27 cellular contexts compared by ENCODE assay signal in genomic region chr1:203264052-203264501, GRCh38. TPM values are rescaled to one million over a fixed set of nuclear protein-coding genes. Genes with fewer than 3 reads are reported as not detected.
DNase-seq lines count a peak whose midpoint lies in the region; ATAC-seq, FAIRE-seq and TF ChIP-seq lines count a peak whose summit lies in the region.
"Had no signal": no experiment of that assay in that cellular context is flagged by ENCODE, and none has a peak within 500 bp of the region (broad histone marks: within the 10 kb centered on the region; RNA-seq: fewer than 3 reads in every experiment).

No MANE protein-coding gene starts in this region.

- H2AFZ ChIP-seq in GM23338: peak overlapping the region; percentile 72; the same call in 1 of the 2 replicates
- H2AFZ ChIP-seq in mesenchymal stem cell (ENCODE audit: low read depth, low read length): no peak overlapping the region

- no peaks in the 10 kb centered on the region for H3K36me3 Mint-ChIP-seq in GM23338 (ENCODE audit: low read depth)
- H3K36me3 Mint-ChIP-seq in endodermal cell (ENCODE audit: low read depth): no peaks in the 10 kb centered on the region
- H3K36me3 Mint-ChIP-seq: activated naive CD8-positive, alpha-beta T cell treated with anti-CD3 and anti-CD28 coated beads for 36 hours; CD8-positive, alpha-beta memory T cell; naive thymus-derived CD8-positive, alpha-beta T cell had no signal

- H2BK15ac ChIP-seq in mesenchymal stem cell (ENCODE audit: low read depth, poor library complexity, severe bottlenecking): no peak overlapping the region

- no peak overlapping the region for H2AK5ac ChIP-seq in mesenchymal stem cell (ENCODE audit: low read length, severe bottlenecking)

- H3K4me1 ChIP-seq in A549 (peaks cover 7% of the 10 kb centered on the region; the same call in 1 of the 3 replicates), GM23338 (ENCODE audit: insufficient read depth) (no peaks in the 10 kb centered on the region), adipocyte (ENCODE audit: control insufficient read depth, insufficient read depth, low read length) (peaks cover 9% of the 10 kb centered on the region), mesenchymal stem cell (ENCODE audit: control insufficient read depth, insufficient read depth, low read depth, low read length) (peaks cover 6% of the 10 kb centered on the region), endodermal cell (ENCODE audit: control insufficient read depth, insufficient read depth, low read length) (no peaks in the 10 kb centered on the region)

- ATAC-seq in A549: no peak
- no peak for ATAC-seq in GM23338
- ATAC-seq: activated T-helper 17 cell treated with anti-CD3 and anti-CD28 coated beads, Interleukin-2, amount 50 U/mL, for 72 hours; left colon; naive thymus-derived CD8-positive, alpha-beta T cell; Panc1; upper lobe of right lung had no signal

- H3K4me1 Mint-ChIP-seq in GM23338: peaks cover 4% of the 10 kb centered on the region; the same call in 2 of the 3 replicates
- H3K4me1 Mint-ChIP-seq in endodermal cell: peaks cover 13% of the 10 kb centered on the region

- H3K9me2 ChIP-seq in GM23338 (ENCODE audit: insufficient read depth): no peaks in the 10 kb centered on the region

- no peak for TF ChIP-seq EP300 in A549 (IDR thresholded peaks at IDR 0.05)

- H3K14ac ChIP-seq in mesenchymal stem cell (ENCODE audit: low read length in 2 of 2): no peak overlapping the region

- H3K9me3 ChIP-seq in A549: no peaks in the 10 kb centered on the region
- H3K9me3 ChIP-seq in adipocyte (ENCODE audit: control insufficient read depth, low read length): no peaks in the 10 kb centered on the region
- H3K9me3 ChIP-seq in mesenchymal stem cell (ENCODE audit: control insufficient read depth, low read length): no peaks in the 10 kb centered on the region
- H3K9me3 ChIP-seq in endodermal cell (ENCODE audit: control insufficient read depth, low read length): no peaks in the 10 kb centered on the region
- H3K9me3 ChIP-seq: heart left ventricle, right atrium auricular region, upper lobe of right lung had no signal

- H3K9me3 Mint-ChIP-seq in GM23338: no peaks in the 10 kb centered on the region
- no peaks in the 10 kb centered on the region for H3K9me3 Mint-ChIP-seq in endodermal cell
- H3K9me3 Mint-ChIP-seq: activated CD4-positive, alpha-beta T cell treated with anti-CD3 and anti-CD28 coated beads, Interleukin-2, amount 10 ng/mL, durations not matched to agents 24 days and 14 days; activated naive CD8-positive, alpha-beta T cell treated with anti-CD3 and anti-CD28 coated beads for 36 hours; activated T-helper 17 cell treated with anti-CD3 and anti-CD28 coated beads, Interleukin-2, amount 50 U/mL, for 72 hours; CD8-positive, alpha-beta memory T cell; H9; naive thymus-derived CD8-positive, alpha-beta T cell; T-helper 1 cell treated with Interleukin-12 subunit alpha and Interleukin-12 subunit beta and Interleukin-4 antibody, amounts not matched to agents 30 μg/mL and 1 μg/mL, for 36 hours had no signal

- DNase-seq in A549 (ENCODE audit: low read depth in 1 of 2, low spot score in 1 of 2): no peak
- DNase-seq in GM23338 (ENCODE audit: low spot score): no peak
- peak; percentile 20 for DNase-seq in adipocyte (ENCODE audit: low read depth)
- no peak for DNase-seq in mesenchymal stem cell
- no peak for DNase-seq in activated CD4-positive, alpha-beta T cell treated with anti-CD3 and anti-CD28 coated beads for 1 hour
- DNase-seq in NCI-H2107 treated with DMSO at 0.1 percent for 48 hours (lab: John Stamatoyannopoulos, UW; ENCODE audit: unreplicated experiment): no peak
- DNase-seq in endodermal cell: no peak
- DNase-seq in NCI-H69 (lab: John Stamatoyannopoulos, UW): no peak
- DNase-seq: activated CD4-positive, alpha-beta T cell treated with anti-CD3 and anti-CD28 coated beads, Interleukin-2, amount 10 ng/mL, durations not matched to agents 24 days and 14 days; activated naive CD8-positive, alpha-beta T cell treated with anti-CD3 and anti-CD28 coated beads for 36 hours; CD8-positive, alpha-beta memory T cell; DMS153; effector memory CD4-positive, alpha-beta T cell; H9; heart left ventricle; KBM-7; left colon; naive thymus-derived CD8-positive, alpha-beta T cell; NCI-H1048; NCI-H1930; upper lobe of right lung had no signal

- TF ChIP-seq POLR2A in A549 (IDR thresholded peaks at IDR 0.05; ENCODE audit: low read length): no peak

- H3K18ac ChIP-seq in mesenchymal stem cell (ENCODE audit: low read depth in 1 of 2, low read length in 2 of 2): no peak overlapping the region

- H3K4me3 ChIP-seq in A549: no peak overlapping the region
- H3K4me3 ChIP-seq in GM23338: no peak overlapping the region
- H3K4me3 ChIP-seq in adipocyte (ENCODE audit: low read length): no peak overlapping the region
- H3K4me3 ChIP-seq in mesenchymal stem cell (ENCODE audit: insufficient read depth in 1 of 2, low read depth in 1 of 2, low read length in 2 of 2): no peak overlapping the region
- H3K4me3 ChIP-seq in endodermal cell (ENCODE audit: low read length): no peak overlapping the region
- H3K4me3 ChIP-seq: heart left ventricle, right atrium auricular region, upper lobe of right lung had no signal

- H3K4me3 Mint-ChIP-seq in GM23338 (no peak overlapping the region), endodermal cell (no peak overlapping the region)
- H3K4me3 Mint-ChIP-seq: activated CD4-positive, alpha-beta T cell treated with anti-CD3 and anti-CD28 coated beads, Interleukin-2, amount 10 ng/mL, durations not matched to agents 24 days and 14 days; activated naive CD8-positive, alpha-beta T cell treated with anti-CD3 and anti-CD28 coated beads for 36 hours; activated T-helper 17 cell treated with anti-CD3 and anti-CD28 coated beads, Interleukin-2, amount 50 U/mL, for 72 hours; CD8-positive, alpha-beta memory T cell; H9; naive thymus-derived CD8-positive, alpha-beta T cell; T-helper 1 cell treated with Interleukin-12 subunit alpha and Interleukin-12 subunit beta and Interleukin-4 antibody, amounts not matched to agents 30 μg/mL and 1 μg/mL, for 36 hours had no signal

- H4K91ac ChIP-seq in mesenchymal stem cell (ENCODE audit: low read length): no peak overlapping the region

- TF ChIP-seq CTCF in A549 (IDR thresholded peaks at IDR 0.05) (no peak), GM23338 (conservative IDR thresholded peaks at IDR 0.05; ENCODE audit: low read depth in 2 of 2) (no peak), endodermal cell (conservative IDR thresholded peaks at IDR 0.05) (no peak)

- H3K79me2 ChIP-seq in GM23338 (replicated peaks; ENCODE audit: insufficient read depth): no peaks in the 10 kb centered on the region

- H3K27ac Mint-ChIP-seq in GM23338: no peak overlapping the region
- no peak overlapping the region for H3K27ac Mint-ChIP-seq in endodermal cell
- H3K27ac Mint-ChIP-seq: activated CD4-positive, alpha-beta T cell treated with anti-CD3 and anti-CD28 coated beads, Interleukin-2, amount 10 ng/mL, durations not matched to agents 24 days and 14 days; activated naive CD8-positive, alpha-beta T cell treated with anti-CD3 and anti-CD28 coated beads for 36 hours; activated T-helper 17 cell treated with anti-CD3 and anti-CD28 coated beads, Interleukin-2, amount 50 U/mL, for 72 hours; H9; naive thymus-derived CD8-positive, alpha-beta T cell; T-helper 1 cell treated with Interleukin-12 subunit alpha and Interleukin-12 subunit beta and Interleukin-4 antibody, amounts not matched to agents 30 μg/mL and 1 μg/mL, for 36 hours had no signal

- TF ChIP-seq RAD21 in A549 (conservative IDR thresholded peaks at IDR 0.05 in 1 of 2, IDR thresholded peaks at IDR 0.05 in 1 of 2): no peak

- H3K36me3 ChIP-seq in GM23338 (ENCODE audit: insufficient read depth): no peaks in the 10 kb centered on the region
- H3K36me3 ChIP-seq in adipocyte (ENCODE audit: control insufficient read depth, insufficient read depth, low read length, severe bottlenecking): no peaks in the 10 kb centered on the region
- H3K36me3 ChIP-seq in mesenchymal stem cell (ENCODE audit: control insufficient read depth in 1 of 2, insufficient read depth in 2 of 2, low read depth in 1 of 2, low read length in 2 of 2): no peaks in the 10 kb centered on the region
- H3K36me3 ChIP-seq in endodermal cell (ENCODE audit: control insufficient read depth, insufficient read depth, low read length): no peaks in the 10 kb centered on the region
- H3K36me3 ChIP-seq: heart left ventricle, right atrium auricular region, upper lobe of right lung had no signal

- no peak overlapping the region for H2BK12ac ChIP-seq in mesenchymal stem cell (ENCODE audit: low read length in 2 of 2)

- H3K9ac ChIP-seq in adipocyte (ENCODE audit: low read length) (no peak overlapping the region), mesenchymal stem cell (ENCODE audit: low read length) (peak overlapping the region; percentile 58), endodermal cell (ENCODE audit: extremely low read depth, low read length, poor library complexity, severe bottlenecking) (no peak overlapping the region)

- no peaks in the 10 kb centered on the region for H4K20me1 ChIP-seq in GM23338 (replicated peaks; ENCODE audit: insufficient read depth)

- H3K27me3 ChIP-seq in GM23338 (ENCODE audit: insufficient read depth): no peaks in the 10 kb centered on the region
- no peaks in the 10 kb centered on the region for H3K27me3 ChIP-seq in adipocyte (replicated peaks; ENCODE audit: control insufficient read depth, insufficient read depth, low read length)
- H3K27me3 ChIP-seq in mesenchymal stem cell (ENCODE audit: control insufficient read depth in 1 of 2, insufficient read depth in 1 of 2, low read length in 2 of 2): no peaks in the 10 kb centered on the region
- H3K27me3 ChIP-seq in endodermal cell (ENCODE audit: control insufficient read depth, insufficient read depth, low read length, poor library complexity, severe bottlenecking): peaks cover 22% of the 10 kb centered on the region
- H3K27me3 ChIP-seq: heart left ventricle, right atrium auricular region, upper lobe of right lung had no signal

- H3K4ac ChIP-seq in mesenchymal stem cell (ENCODE audit: low read depth in 1 of 2, low read length in 2 of 2): no peak overlapping the region

- H3K4me2 ChIP-seq in A549 (no peak overlapping the region), GM23338 (no peak overlapping the region), mesenchymal stem cell (ENCODE audit: low read length, poor library complexity, severe bottlenecking) (no peak overlapping the region)

- no peaks in the 10 kb centered on the region for H3K79me1 ChIP-seq in mesenchymal stem cell (replicated peaks; ENCODE audit: low read length, poor library complexity, severe bottlenecking)

- no peak overlapping the region for H2BK120ac ChIP-seq in mesenchymal stem cell (ENCODE audit: low read depth, low read length)

- no peaks in the 10 kb centered on the region; the same call in 1 of the 2 replicates for H3F3A ChIP-seq in GM23338 (replicated peaks; ENCODE audit: low read depth)

- no peak overlapping the region for H3K23ac ChIP-seq in mesenchymal stem cell (ENCODE audit: low read length in 2 of 2)

- H3K27me3 Mint-ChIP-seq in GM23338 (ENCODE audit: insufficient read depth, low read depth, poor library complexity) (peaks cover 8% of the 10 kb centered on the region), endodermal cell (ENCODE audit: insufficient read depth) (peaks cover 67% of the 10 kb centered on the region)
- H3K27me3 Mint-ChIP-seq: activated naive CD8-positive, alpha-beta T cell treated with anti-CD3 and anti-CD28 coated beads for 36 hours; activated T-helper 17 cell treated with anti-CD3 and anti-CD28 coated beads, Interleukin-2, amount 50 U/mL, for 72 hours had no signal

- H4K8ac ChIP-seq in mesenchymal stem cell (ENCODE audit: low read length): no peak overlapping the region

- POLR2A ChIA-PET in A549 (lab: Yijun Ruan, JAX): no interaction called here

- no peak overlapping the region for H3K27ac ChIP-seq in A549
- H3K27ac ChIP-seq in GM23338 (ENCODE audit: low read depth): no peak overlapping the region
- H3K27ac ChIP-seq in mesenchymal stem cell (ENCODE audit: low read length, poor library complexity, severe bottlenecking): no peak overlapping the region
- H3K27ac ChIP-seq in endodermal cell (ENCODE audit: low read depth, low read length): no peak overlapping the region
- H3K27ac ChIP-seq: right atrium auricular region, upper lobe of right lung had no signal

- no peak for FAIRE-seq in A549 (lab: Jason Lieb, UNC)
- FAIRE-seq: G401.6 had no signal

- WGBS in A549 (ENCODE audit: missing lambda C conversion rate): 57% methylated on average over 6 of the region's 6 CpGs
- WGBS in mesenchymal stem cell: 85% methylated on average over 6 of the region's 6 CpGs
- WGBS in endodermal cell (ENCODE audit: insufficient coverage in 1 of 2, insufficient read length in 1 of 2), 2 experiments: 90% methylated on average over 3 to 6 of the region's 6 CpGs

- CTCF ChIA-PET in A549 (lab: Yijun Ruan, JAX): interaction anchor here (0.8 to 21.3 kb wide), 7 partner anchors 10 to 224 kb away, joined by 3 to 510 read pairs (median 3); partner anchors contain the start of gene FMOD

- H2BK5ac ChIP-seq in mesenchymal stem cell (ENCODE audit: low read depth, low read length, poor library complexity, severe bottlenecking): no peak overlapping the region

RNA-seq across cellular contexts. Expression of gene CHIT1, which starts 34.6 kb away (rescaled TPM):
- polyA plus RNA-seq in A549 (2011; rRNA removed): not detected in 2 replicates
- polyA plus RNA-seq in A549 (2012; cell fraction: cytosol; rRNA removed): under 0.01 TPM in 1 of 2 replicates, not detected in the other
- polyA plus RNA-seq in A549 (2012; cell fraction: nucleus; rRNA removed): not detected in 2 replicates
- not detected in 3 replicates for polyA plus RNA-seq in A549 (2017; fragmentation: RNase III; extraction: RNeasy Plus Mini Kit Qiagen cat#74134 plus additional on column Dnase treatment)
- polyA minus RNA-seq in A549 (2011; rRNA and poly(A)+ RNA removed): not detected in 2 replicates
- 0.07 TPM in 1 of 2 replicates, not detected in the other for total RNA-seq in GM23338 (2014; rRNA removed; shearing (Covaris generic))
- polyA plus RNA-seq in GM23338 (2016; fragmentation: Nextera tagmentation; extraction: Ambion mirVana): 0.47 and 0.85 TPM in 2 replicates
- polyA plus RNA-seq in mesenchymal stem cell (2013, experiment 1 of 2): under 0.01 TPM
- not detected for polyA plus RNA-seq in mesenchymal stem cell (2013, experiment 2 of 2)
- total RNA-seq in endodermal cell: under 1 TPM in 1 of 2 donors, not detected in 1; 0.07 TPM
- not detected for polyA plus RNA-seq in endodermal cell (2013, experiment 1 of 2)
- polyA plus RNA-seq in endodermal cell (2013, experiment 2 of 2): not detected
- total RNA-seq: H9, osteocyte, right atrium auricular region had no signal
- polyA plus RNA-seq: CD8-positive, alpha-beta memory T cell; heart left ventricle had no signal

RNA-seq across cellular contexts. Expression of gene BTG2, which starts 41.2 kb away (rescaled TPM):
- polyA plus RNA-seq in A549 (2011; rRNA removed) (16.0 and 16.4 TPM in 2 replicates), A549 (2017; fragmentation: RNase III; extraction: RNeasy Plus Mini Kit Qiagen cat#74134 plus additional on column Dnase treatment) (7.2 to 9.2 TPM (median 8.0 TPM) in 3 replicates), GM23338 (2016; fragmentation: Nextera tagmentation; extraction: Ambion mirVana) (5.7 and 6.3 TPM in 2 replicates)
- 3.9 and 5.7 TPM in 2 replicates for polyA plus RNA-seq in A549 (2012; cell fraction: cytosol; rRNA removed)
- 5.7 and 5.8 TPM in 2 replicates for polyA plus RNA-seq in A549 (2012; cell fraction: nucleus; rRNA removed)
- polyA minus RNA-seq in A549 (2011; rRNA and poly(A)+ RNA removed): 14.9 and 16.4 TPM in 2 replicates
- total RNA-seq in GM23338 (2014; rRNA removed; shearing (Covaris generic)): 7.8 and 9.1 TPM in 2 replicates
- 23.3 TPM for polyA plus RNA-seq in mesenchymal stem cell (2013, experiment 1 of 2)
- polyA plus RNA-seq in mesenchymal stem cell (2013, experiment 2 of 2): 22.9 TPM
- 10 to 100 TPM; 49.8 to 54.6 TPM for total RNA-seq in endodermal cell
- 73.2 TPM for polyA plus RNA-seq in endodermal cell (2013, experiment 1 of 2)
- 77.5 TPM for polyA plus RNA-seq in endodermal cell (2013, experiment 2 of 2)
